Comparison of ENCODE assay signal across 19 cellular contexts in genomic region chr12:100752841-100753240, GRCh38. TPM values are rescaled to one million over a fixed set of nuclear protein-coding genes. Genes with fewer than 3 reads are reported as not detected.
"Had no signal": no experiment of that assay in that cellular context is flagged by ENCODE, and none has a peak within 500 bp of the region (broad histone marks: within the 10 kb centered on the region; RNA-seq: fewer than 3 reads in every experiment).

No MANE protein-coding gene starts in this region.

- H3K36me3 ChIP-seq: gastroesophageal sphincter, heart right ventricle, lower lobe of right lung, upper lobe of right lung had no signal

- H3K9me3 ChIP-seq: psoas muscle, testis, upper lobe of right lung had no signal

- H3K4me1 ChIP-seq: gastroesophageal sphincter, heart right ventricle, lower lobe of right lung, psoas muscle, testis, upper lobe of right lung had no signal

- DNase-seq: activated CD4-positive, alpha-beta T cell treated with anti-CD3 and anti-CD28 coated beads, Interleukin-2, amount 50 U/mL, for 4 hours; activated naive CD4-positive, alpha-beta T cell treated with Interleukin-2 at 50 U/mL for 16 hours; aorta; heart right ventricle; left colon; lower lobe of right lung; midbrain; psoas muscle; stimulated activated CD4-positive, alpha-beta T cell treated with anti-CD3 and anti-CD28 coated beads, Interleukin-1b, Interleukin-23, amount 100 ng/mL, for 48 hours; stimulated activated naive CD8-positive, alpha-beta T cell treated with anti-CD3 and anti-CD28 coated beads, Interleukin-15, amount 100 ng/mL, for 72 hours; T-helper 1 cell; T1000; testis; upper lobe of right lung had no signal

- H3K4me3 ChIP-seq: gastroesophageal sphincter, heart right ventricle, lower lobe of right lung, psoas muscle, testis, upper lobe of right lung had no signal

- ATAC-seq: activated CD4-positive, CD25-positive, alpha-beta regulatory T cell treated with anti-CD3 and anti-CD28 coated beads, Interleukin-2, amount 50 U/mL, for 24 hours; activated T-helper 17 cell treated with anti-CD3 and anti-CD28 coated beads, Interleukin-2, amount 50 U/mL, for 72 hours; gastroesophageal sphincter; heart right ventricle; left colon; lower lobe of right lung; psoas muscle; sciatic nerve; stimulated activated naive CD8-positive, alpha-beta T cell treated with anti-CD3 and anti-CD28 coated beads, Interleukin-15, amount 100 ng/mL, for 72 hours; upper lobe of right lung had no signal

- H3K27ac ChIP-seq: gastroesophageal sphincter, heart right ventricle, lower lobe of right lung, psoas muscle, testis, upper lobe of right lung had no signal

- H3K27me3 ChIP-seq: heart right ventricle, testis, upper lobe of right lung had no signal

RNA-seq across cellular contexts. Expression of gene ANO4, which starts 41.7 kb away (rescaled TPM):
- total RNA-seq: activated T-helper 17 cell treated with anti-CD3 and anti-CD28 coated beads, Interleukin-2, amount 50 U/mL, for 72 hours; osteoblast had no signal
- polyA plus RNA-seq: aorta had no signal
